In genomic region chr18:13589943-13590342, GRCh38 we compare ENCODE assay signal across 18 cellular contexts.
DNase-seq lines count a peak whose midpoint lies in the region; ATAC-seq, FAIRE-seq and TF ChIP-seq lines count a peak whose summit lies in the region.
"Had no signal": no experiment of that assay in that cellular context is flagged by ENCODE, and none has a peak within 500 bp of the region (broad histone marks: within the 10 kb centered on the region; RNA-seq: fewer than 3 reads in every experiment).

No MANE protein-coding gene starts in this region.

- H3K27ac Mint-ChIP-seq in activated CD8-positive, alpha-beta memory T cell treated with anti-CD3 and anti-CD28 coated beads, Interleukin-2, amount 10 ng/mL, durations not matched to agents 7 days and 5 days, result peak overlapping the region; percentile 22
- H3K27ac Mint-ChIP-seq in H9 (no peak overlapping the region), osteocyte (ENCODE audit: unreplicated experiment) (no peak overlapping the region), chondrocyte (ENCODE audit: unreplicated experiment) (no peak overlapping the region)

- WGBS in H9 (ENCODE audit: extremely low coverage, insufficient read length, low lambda C conversion rate), result 100% methylated on average over 5 of the region's 9 CpGs
- 0% methylated on average over 5 of the region's 9 CpGs for WGBS in K562 (ENCODE audit: insufficient coverage, low coverage, missing lambda C conversion rate)

- TF ChIP-seq RAD21 in K562 (CRISPR knock-in tag; conservative IDR thresholded peaks at IDR 0.05 in 1 of 2, IDR thresholded peaks at IDR 0.05 in 1 of 2), result no peak

- no peak overlapping the region for H4K5ac ChIP-seq in H9 (ENCODE audit: insufficient read length, low read depth, low read length)

- H3K9me3 ChIP-seq in H9 (ENCODE audit: control insufficient read depth, low read depth, low read length) (no peaks in the 10 kb centered on the region), K562 (replicated peaks; ENCODE audit: control insufficient read depth, insufficient read depth, low read depth, low read length) (no peaks in the 10 kb centered on the region)
- H3K9me3 ChIP-seq: HAP-1 had no signal

- no peak overlapping the region for H3K4me2 ChIP-seq in H9 (ENCODE audit: insufficient read depth, insufficient read length, low read length)
- no peak overlapping the region for H3K4me2 ChIP-seq in K562 (ENCODE audit: insufficient read depth, low read length)

- no peaks in the 10 kb centered on the region for H3K9me1 ChIP-seq in K562 (ENCODE audit: control insufficient read depth, insufficient read depth, low read length)

- no peak overlapping the region for H3K4ac ChIP-seq in H9 (ENCODE audit: low read depth, low read length)

- no TSS peak for BruUV-seq in K562 (replicated peaks; lab: Mats Ljungman, UMichigan)

- H2BK5ac ChIP-seq in H9 (ENCODE audit: insufficient read length, low read length), result no peak overlapping the region

- H3K27ac ChIP-seq in H9 (ENCODE audit: insufficient read length, low read depth, low read length), result no peak overlapping the region
- H3K27ac ChIP-seq in K562 (ENCODE audit: extremely low read depth, low read depth, low read length), result no peak overlapping the region
- H3K27ac ChIP-seq: HL-60 had no signal

- H3K4me3 Mint-ChIP-seq in activated CD8-positive, alpha-beta memory T cell treated with anti-CD3 and anti-CD28 coated beads, Interleukin-2, amount 10 ng/mL, durations not matched to agents 7 days and 5 days, result no peak overlapping the region
- H3K4me3 Mint-ChIP-seq in H9, result no peak overlapping the region
- H3K4me3 Mint-ChIP-seq in osteocyte (ENCODE audit: unreplicated experiment), result no peak overlapping the region
- H3K4me3 Mint-ChIP-seq in chondrocyte (ENCODE audit: unreplicated experiment), result no peak overlapping the region

- no peak for TF ChIP-seq POLR2A in K562 (conservative IDR thresholded peaks at IDR 0.05)

- H2BK12ac ChIP-seq in H9 (ENCODE audit: insufficient read length, low read depth, low read length), result no peak overlapping the region

- no peak overlapping the region for H4K91ac ChIP-seq in H9 (ENCODE audit: insufficient read length, low read depth, low read length)

- intact Hi-C loops in K562 (cut with micrococcal nuclease), result no loop called here

- H3K36me3 Mint-ChIP-seq in activated CD8-positive, alpha-beta memory T cell treated with anti-CD3 and anti-CD28 coated beads, Interleukin-2, amount 10 ng/mL, durations not matched to agents 7 days and 5 days, result peaks cover 39% of the 10 kb centered on the region
- H3K36me3 Mint-ChIP-seq in H9 (ENCODE audit: insufficient read depth in 1 of 3, low read depth in 3 of 3) (no peaks in the 10 kb centered on the region), osteocyte (ENCODE audit: unreplicated experiment) (no peaks in the 10 kb centered on the region), chondrocyte (ENCODE audit: low read depth) (peaks cover 9% of the 10 kb centered on the region)

- in situ Hi-C loops in K562 (cut with MboI), result no loop called here

- H3K27me3 Mint-ChIP-seq in activated CD8-positive, alpha-beta memory T cell treated with anti-CD3 and anti-CD28 coated beads, Interleukin-2, amount 10 ng/mL, durations not matched to agents 7 days and 5 days, result no peaks in the 10 kb centered on the region
- H3K27me3 Mint-ChIP-seq in H9 (ENCODE audit: low read depth), result no peaks in the 10 kb centered on the region
- no peaks in the 10 kb centered on the region for H3K27me3 Mint-ChIP-seq in osteocyte (ENCODE audit: unreplicated experiment)
- H3K27me3 Mint-ChIP-seq in chondrocyte (ENCODE audit: low read depth), result no peaks in the 10 kb centered on the region

- H2BK120ac ChIP-seq in H9 (ENCODE audit: low read depth, low read length, poor library complexity, severe bottlenecking), result no peak overlapping the region

- H3K4me1 Mint-ChIP-seq in activated CD8-positive, alpha-beta memory T cell treated with anti-CD3 and anti-CD28 coated beads, Interleukin-2, amount 10 ng/mL, durations not matched to agents 7 days and 5 days, result peaks cover 72% of the 10 kb centered on the region
- peaks cover 0 to 2% of the 10 kb centered on the region in 2 experiments; a peak in 1 of 4 replicates for H3K4me1 Mint-ChIP-seq in H9
- no peaks in the 10 kb centered on the region for H3K4me1 Mint-ChIP-seq in osteocyte (ENCODE audit: unreplicated experiment)
- peaks cover 31% of the 10 kb centered on the region for H3K4me1 Mint-ChIP-seq in chondrocyte (ENCODE audit: low read depth)

- H3K9me3 Mint-ChIP-seq in activated CD8-positive, alpha-beta memory T cell treated with anti-CD3 and anti-CD28 coated beads, Interleukin-2, amount 10 ng/mL, durations not matched to agents 7 days and 5 days (ENCODE audit: low read depth), result peaks cover 1% of the 10 kb centered on the region
- H3K9me3 Mint-ChIP-seq in H9, result peaks cover 0 to 2% of the 10 kb centered on the region in 2 experiments; a peak in 1 of 5 replicates
- peaks cover 2% of the 10 kb centered on the region for H3K9me3 Mint-ChIP-seq in osteocyte (ENCODE audit: unreplicated experiment)
- H3K9me3 Mint-ChIP-seq in chondrocyte (ENCODE audit: low read depth), result no peaks in the 10 kb centered on the region

- H4K20me1 ChIP-seq in H9 (ENCODE audit: control insufficient read depth, insufficient read depth, insufficient read length), result peaks cover 5% of the 10 kb centered on the region
- H4K20me1 ChIP-seq in K562 (replicated peaks; ENCODE audit: control insufficient read depth, insufficient read depth, low read length), result peaks cover 2% of the 10 kb centered on the region

- H3K23me2 ChIP-seq in H9 (ENCODE audit: insufficient read length, low read depth, low read length, poor library complexity, severe bottlenecking), result peaks cover 3% of the 10 kb centered on the region

- no peaks in the 10 kb centered on the region for H3K79me2 ChIP-seq in H9 (ENCODE audit: insufficient read depth, low read length)
- no peaks in the 10 kb centered on the region for H3K79me2 ChIP-seq in K562 (ENCODE audit: control insufficient read depth, insufficient read depth, low read length)

- no peak for ATAC-seq in activated CD8-positive, alpha-beta memory T cell treated with anti-CD3 and anti-CD28 coated beads, Interleukin-2, amount 10 ng/mL, durations not matched to agents 7 days and 5 days
- ATAC-seq in K562, result no peak

- no peak overlapping the region for H3K4me3 ChIP-seq in K562
- H3K4me3 ChIP-seq: HAP-1 had no signal

- no peak overlapping the region for H2AK5ac ChIP-seq in H9 (ENCODE audit: insufficient read length, low read length)

- H3K56ac ChIP-seq in H9 (ENCODE audit: insufficient read length, low read depth, low read length), result peak overlapping the region; percentile 12

- CTCF ChIA-PET in activated CD8-positive, alpha-beta memory T cell treated with anti-CD3 and anti-CD28 coated beads, Interleukin-2, amount 10 ng/mL, durations not matched to agents 7 days and 5 days (lab: Charles Lee), result no interaction called here
- CTCF ChIA-PET in K562 (lab: Yijun Ruan, JAX; ENCODE audit: low intra/inter-chr PET ratio), result no interaction called here

- H3K14ac ChIP-seq in H9 (ENCODE audit: insufficient read depth, low read length), result peak overlapping the region; percentile 21; the same call in 1 of the 2 replicates

- no peaks in the 10 kb centered on the region for H3K36me3 ChIP-seq in K562 (ENCODE audit: control insufficient read depth, insufficient read depth, low read length)
- H3K36me3 ChIP-seq: HAP-1 had no signal

- no peak overlapping the region for H3K23ac ChIP-seq in H9 (ENCODE audit: insufficient read length, low read depth, low read length)

- H2BK15ac ChIP-seq in H9 (ENCODE audit: low read depth, low read length), result no peak overlapping the region

- H2BK20ac ChIP-seq in H9 (ENCODE audit: low read depth, low read length, poor library complexity, severe bottlenecking), result no peak overlapping the region

- H3K27me3 ChIP-seq in H9 (ENCODE audit: insufficient read depth, low read length), result no peaks in the 10 kb centered on the region
- peaks cover 6 to 20% of the 10 kb centered on the region in 2 experiments; a peak in 3 of 5 replicates for H3K27me3 ChIP-seq in K562 (ENCODE audit: control insufficient read depth in 2 of 2, insufficient read depth in 2 of 2, low read length in 2 of 2)

- TF ChIP-seq EP300 in K562 (IDR thresholded peaks at IDR 0.05; ENCODE audit: low read length), result no peak

- no peak for FAIRE-seq in K562 (lab: Jason Lieb, UNC)

- no peak overlapping the region for H3T11ph ChIP-seq in H9 (ENCODE audit: low read length)

- no peaks in the 10 kb centered on the region for H3K4me1 ChIP-seq in H9 (ENCODE audit: insufficient read depth, low read length)
- peaks cover 0 to 1% of the 10 kb centered on the region in 2 experiments; a peak in 2 of 5 replicates for H3K4me1 ChIP-seq in K562 (replicated peaks in 1 of 2; ENCODE audit: control insufficient read depth in 2 of 2, insufficient read depth in 2 of 2, low read length in 2 of 2)
- H3K4me1 ChIP-seq: HAP-1 had no signal

- POLR2A ChIA-PET in K562 (lab: Yijun Ruan, JAX), result no interaction called here

- no peak overlapping the region for H3K9ac ChIP-seq in H9 (ENCODE audit: extremely low read depth, insufficient read length, low read length)
- H3K9ac ChIP-seq in K562 (ENCODE audit: insufficient read depth in 1 of 2, low read depth in 2 of 2, low read length in 2 of 2), result no peak overlapping the region

- no peak for DNase-seq in activated CD8-positive, alpha-beta memory T cell treated with anti-CD3 and anti-CD28 coated beads, Interleukin-2, amount 10 ng/mL, durations not matched to agents 7 days and 5 days
- no peak for DNase-seq in activated CD8-positive, alpha-beta memory T cell treated with anti-CD3 and anti-CD28 coated beads for 24 hours
- DNase-seq in H9, result no peak
- DNase-seq in K562 (ENCODE audit: extremely low read depth in 1 of 4, low spot score in 3 of 4), result no peak
- DNase-seq in osteocyte (ENCODE audit: extremely low spot score, unreplicated experiment), result peak; percentile 62
- DNase-seq in iPS-NIHi11 (ENCODE audit: low spot score), result no peak
- no peak for DNase-seq in chondrocyte (ENCODE audit: low spot score)
- DNase-seq in NCI-H1436 treated with DMSO at 0.1 percent for 48 hours (lab: John Stamatoyannopoulos, UW), result no peak
- DNase-seq: 8988T, C1 segment of cervical spinal cord, NCI-H1417 treated with DMSO at 0.1 percent for 48 hours, NCI-H2029, NCI-H2171, NCI-H446 treated with DMSO at 0.1 percent for 48 hours, OCI-M1, SIG-M5 had no signal

- H3K79me1 ChIP-seq in H9 (ENCODE audit: insufficient read depth, low read depth, low read length, poor library complexity, severe bottlenecking), result no peaks in the 10 kb centered on the region

- no peak for TF ChIP-seq CTCF in H9 (conservative IDR thresholded peaks at IDR 0.05)
- no peak for TF ChIP-seq CTCF in K562 (IDR thresholded peaks at IDR 0.05 in 2 of 3, conservative IDR thresholded peaks at IDR 0.05 in 1 of 3; ENCODE audit: insufficient read depth in 2 of 3, low read depth in 1 of 3, low read length in 3 of 3)
- no peak for TF ChIP-seq CTCF in osteocyte (IDR thresholded peaks at IDR 0.05)
- no peak for TF ChIP-seq CTCF in chondrocyte (IDR thresholded peaks at IDR 0.05)

- H2AFZ ChIP-seq in H9 (ENCODE audit: low read length) (no peak overlapping the region), K562 (ENCODE audit: low read depth, low read length) (no peak overlapping the region)

- peak overlapping the region; percentile 47 for H3K18ac ChIP-seq in H9 (ENCODE audit: insufficient read length, low read depth, low read length)

- peak overlapping the region; percentile 86 for H4K8ac ChIP-seq in H9 (replicated peaks; ENCODE audit: insufficient read length, low read depth, low read length)

TF ChIP-seq in K562, 482 proteins besides CTCF, POLR2A, EP300 and RAD21 (continues in another document):
- TF ChIP-seq EGR1 (conservative IDR thresholded peaks at IDR 0.05) (peak; percentile 91), MAFG (tag; conservative IDR thresholded peaks at IDR 0.05) (no peak)
